In genomic region chr19:41882568-41883462, GRCh38 we compare ENCODE assay signal across 8 cellular contexts. TPM values are rescaled to one million over a fixed set of nuclear protein-coding genes. Genes with fewer than 3 reads are reported as not detected.
A peak's percentile ranks its signal among the peaks of the same experiment; 100 is the strongest.
DNase-seq lines count a peak whose midpoint lies in the region; ATAC-seq, FAIRE-seq and TF ChIP-seq lines count a peak whose summit lies in the region.

A gene with protein sequence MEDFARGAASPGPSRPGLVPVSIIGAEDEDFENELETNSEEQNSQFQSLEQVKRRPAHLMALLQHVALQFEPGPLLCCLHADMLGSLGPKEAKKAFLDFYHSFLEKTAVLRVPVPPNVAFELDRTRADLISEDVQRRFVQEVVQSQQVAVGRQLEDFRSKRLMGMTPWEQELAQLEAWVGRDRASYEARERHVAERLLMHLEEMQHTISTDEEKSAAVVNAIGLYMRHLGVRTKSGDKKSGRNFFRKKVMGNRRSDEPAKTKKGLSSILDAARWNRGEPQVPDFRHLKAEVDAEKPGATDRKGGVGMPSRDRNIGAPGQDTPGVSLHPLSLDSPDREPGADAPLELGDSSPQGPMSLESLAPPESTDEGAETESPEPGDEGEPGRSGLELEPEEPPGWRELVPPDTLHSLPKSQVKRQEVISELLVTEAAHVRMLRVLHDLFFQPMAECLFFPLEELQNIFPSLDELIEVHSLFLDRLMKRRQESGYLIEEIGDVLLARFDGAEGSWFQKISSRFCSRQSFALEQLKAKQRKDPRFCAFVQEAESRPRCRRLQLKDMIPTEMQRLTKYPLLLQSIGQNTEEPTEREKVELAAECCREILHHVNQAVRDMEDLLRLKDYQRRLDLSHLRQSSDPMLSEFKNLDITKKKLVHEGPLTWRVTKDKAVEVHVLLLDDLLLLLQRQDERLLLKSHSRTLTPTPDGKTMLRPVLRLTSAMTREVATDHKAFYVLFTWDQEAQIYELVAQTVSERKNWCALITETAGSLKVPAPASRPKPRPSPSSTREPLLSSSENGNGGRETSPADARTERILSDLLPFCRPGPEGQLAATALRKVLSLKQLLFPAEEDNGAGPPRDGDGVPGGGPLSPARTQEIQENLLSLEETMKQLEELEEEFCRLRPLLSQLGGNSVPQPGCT (plus strand): TSS chr19:41883184. CDS start chr19:41888083, 4,899 bp downstream.

- peak within 1 kb of the TSS; percentile 84 for H2AFZ ChIP-seq in ACC112 (ENCODE audit: low read length, unreplicated experiment)

- peak within 1 kb of the TSS; percentile 99 for H3K27ac Mint-ChIP-seq in activated naive CD8-positive, alpha-beta T cell

- WGBS in heart left ventricle, 4 donors = 1 to 5% (median 2%) methylated on average over 20 to 80 of the region's 80 CpGs

- H3K4me1 ChIP-seq in ACC112 (ENCODE audit: control insufficient read depth, insufficient read depth, low read length, unreplicated experiment) = peaks cover 14% of the 10 kb centered on the region
- peaks cover 0 to 48% (median 32%) of the 10 kb centered on the region in 12 donors for H3K4me1 ChIP-seq in heart left ventricle

- H3K4me3 ChIP-seq in ACC112 (ENCODE audit: low read depth, low read length) (peak within 1 kb of the TSS; percentile 86), heart left ventricle (peak within 1 kb of the TSS; percentile 45 to 99 (median 92))

- peak; percentile 82 for FAIRE-seq in GM19239 (lab: Jason Lieb, UNC)

- no peaks in the 10 kb centered on the region for H3K27me3 ChIP-seq in ACC112 (ENCODE audit: insufficient read depth, low read length)
- H3K27me3 ChIP-seq in heart left ventricle = no peaks in the 10 kb centered on the region

- ATAC-seq in heart left ventricle = peak in 3 of 4 donors; percentile 20 to 50 (median 33)

- H3K9me3 ChIP-seq in heart left ventricle = no peaks in the 10 kb centered on the region

- DNase-seq in GM19239 (ENCODE audit: insufficient read length, low spot score) (no peak), RPMI8226 (peak; percentile 43), heart left ventricle (peak; percentile 76 to 88 (median 80)), pulmonary artery endothelial cell (ENCODE audit: low read depth, low spot score) (no peak), GM19238 (ENCODE audit: insufficient read length, low spot score) (no peak), cortex of kidney (lab: John Stamatoyannopoulos, UW) (no peak)

- peaks cover 57% of the 10 kb centered on the region for H3K4me1 Mint-ChIP-seq in activated naive CD8-positive, alpha-beta T cell (ENCODE audit: low read depth)

- no peaks in the 10 kb centered on the region for H3K27me3 Mint-ChIP-seq in activated naive CD8-positive, alpha-beta T cell

- intact Hi-C loops in heart left ventricle (cut with DNase I) = loop anchor here in 4 of 10 donors (5.0 kb wide), 3 partner anchors 49 to 194 kb away; partner anchors contain the start of genes RABAC1 (in 2 of the 4) and ZNF574 (in 1 of the 4)

- H3K36me3 Mint-ChIP-seq in activated naive CD8-positive, alpha-beta T cell = peaks cover 2% of the 10 kb centered on the region

- H3K36me3 ChIP-seq in ACC112 (ENCODE audit: insufficient read depth, low read length) = no peaks in the 10 kb centered on the region
- peaks cover 0 to 4% (median 0%) of the 10 kb centered on the region in 9 donors for H3K36me3 ChIP-seq in heart left ventricle

- no peak for TF ChIP-seq CTCF in heart left ventricle (IDR thresholded peaks at IDR 0.05)

- no peak within 1 kb of the TSS for H3K27ac ChIP-seq in ACC112 (ENCODE audit: low read depth, low read length)
- peak within 1 kb of the TSS; percentile 83 to 98 (median 93) for H3K27ac ChIP-seq in heart left ventricle

- H3K4me3 Mint-ChIP-seq in activated naive CD8-positive, alpha-beta T cell = peak within 1 kb of the TSS; percentile 99

- H3K79me2 ChIP-seq in ACC112 (ENCODE audit: control insufficient read depth, insufficient read depth, low read length, unreplicated experiment) = peaks cover 30% of the 10 kb centered on the region

- TF ChIP-seq POLR2A in heart left ventricle (IDR thresholded peaks at IDR 0.05) = peak in 1 of 2 donors; percentile 62

- H3K9me3 Mint-ChIP-seq in activated naive CD8-positive, alpha-beta T cell (ENCODE audit: low read depth) = no peaks in the 10 kb centered on the region

RNA-seq across cellular contexts. Expression of the gene that starts here (rescaled TPM):
- 10 to 100 TPM; 22.8 to 89.2 (median 27.2) TPM for total RNA-seq in heart left ventricle
- polyA plus RNA-seq in heart left ventricle = 10 to 100 TPM; 32.1 to 44.1 TPM
- total RNA-seq in pulmonary artery endothelial cell = 46.3 and 53.8 TPM in 2 replicates

Comparison
In these comparisons a context has a peak if more than half of its experiments do, and no peak if none do; other contexts are left out.
1. DNase-seq: peak in RPMI8226 (single experiment) and heart left ventricle (5 of 5); none in GM19239 (single experiment), pulmonary artery endothelial cell (single experiment), GM19238 (single experiment) and cortex of kidney (single experiment).